In the genomic region with DNA sequence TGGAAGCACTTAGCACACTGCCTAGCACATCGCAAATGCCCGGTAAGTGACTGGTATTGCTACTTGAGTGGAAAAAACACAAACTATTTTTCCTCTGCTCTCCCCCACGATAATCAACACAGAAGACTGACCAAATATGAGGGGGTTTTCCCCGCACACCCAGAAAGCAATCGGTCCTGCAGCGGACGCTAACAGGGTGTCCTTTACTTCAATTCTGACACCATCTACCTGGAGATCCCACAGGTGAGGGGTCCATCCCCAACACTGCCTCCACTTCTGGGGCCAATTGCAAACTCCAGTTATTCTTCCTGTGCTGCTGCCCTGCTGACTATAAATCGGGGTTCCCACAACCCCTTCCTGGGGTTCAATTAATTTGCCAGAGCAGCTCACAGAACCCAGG, we compare ENCODE assay signal across 30 cellular contexts.
"Had no signal": no experiment of that assay in that cellular context is flagged by ENCODE, and none has a peak within 500 bp of the region (broad histone marks: within the 10 kb centered on the region; RNA-seq: fewer than 3 reads in every experiment).

No MANE protein-coding gene starts in this region.

- H3K9me3 ChIP-seq: neutrophil, pancreas, psoas muscle, right lobe of liver, sigmoid colon, suprapubic skin, testis, tibial artery, transverse colon, upper lobe of right lung, uterus had no signal

- H3K27ac ChIP-seq: neutrophil, pancreas, psoas muscle, right lobe of liver, sigmoid colon, suprapubic skin, testis, tibial artery, transverse colon, upper lobe of right lung had no signal

- H3K4me1 Mint-ChIP-seq: neural crest cell; stimulated activated memory B cell treated with anti-CD40 and anti-IgM and Interleukin-4, amounts not matched to agents 10 μg/mL and 1 μg/mL and 100 μg/mL, for 72 hours had no signal

- H3K4me1 ChIP-seq: pancreas, psoas muscle, right lobe of liver, sigmoid colon, suprapubic skin, testis, tibial artery, transverse colon, upper lobe of right lung, uterus had no signal

- H3K27me3 Mint-ChIP-seq: naive thymus-derived CD8-positive, alpha-beta T cell; progenitor cell of endocrine pancreas; stimulated activated naive CD8-positive, alpha-beta T cell treated with anti-CD3 and anti-CD28 coated beads, Interleukin-15, amount 100 ng/mL, for 72 hours; type B pancreatic cell had no signal

- H3K4me3 ChIP-seq: pancreas, psoas muscle, right lobe of liver, sigmoid colon, suprapubic skin, tibial artery, transverse colon, upper lobe of right lung, uterus had no signal

- H3K4me3 Mint-ChIP-seq: naive thymus-derived CD8-positive, alpha-beta T cell; natural killer cell treated with Interleukin-12 subunit alpha and Interleukin-12 subunit beta and Interleukin-15 and Interleukin-18, amount 100 ng/mL, for 72 hours; nephron progenitor cell; neural crest cell; stimulated activated memory B cell treated with anti-CD40 and anti-IgM and Interleukin-4, amounts not matched to agents 10 μg/mL and 1 μg/mL and 100 μg/mL, for 72 hours; stimulated activated naive CD8-positive, alpha-beta T cell treated with anti-CD3 and anti-CD28 coated beads, Interleukin-15, amount 100 ng/mL, for 72 hours; type B pancreatic cell had no signal

- DNase-seq: naive thymus-derived CD8-positive, alpha-beta T cell; nephron progenitor cell; nucleus accumbens; pancreas; psoas muscle; right cardiac atrium; right lobe of liver; sigmoid colon; small intestine; stimulated activated CD4-positive, alpha-beta T cell treated with anti-CD3 and anti-CD28 coated beads, Interleukin-12 subunit alpha, Interleukin-12 subunit beta, amount 100 ng/mL, for 4 hours; stimulated activated CD4-positive, alpha-beta T cell treated with anti-CD3 and anti-CD28 coated beads, Interleukin-1b, Interleukin-23, amount 100 ng/mL, for 48 hours; stimulated activated CD4-positive, alpha-beta T cell treated with anti-CD3 and anti-CD28 coated beads, Interleukin-4, amount 100 ng/mL, for 1 hour; stimulated activated CD4-positive, alpha-beta T cell treated with anti-CD3 and anti-CD28 coated beads, Interleukin-4, amount 100 ng/mL, for 4 hours; stimulated activated CD8-positive, alpha-beta memory T cell treated with anti-CD3 and anti-CD28 coated beads, Interleukin-4, amount 100 ng/mL, for 48 hours; stimulated activated naive CD4-positive, alpha-beta T cell; stimulated activated naive CD8-positive, alpha-beta T cell treated with anti-CD3 and anti-CD28 coated beads, Interleukin-15, amount 100 ng/mL, for 72 hours; stimulated activated naive CD8-positive, alpha-beta T cell treated with anti-CD3 and anti-CD28 coated beads, Interleukin-15, Interleukin-2, amounts not matched to agents 100 U/mL and 50 U/mL, for 24 hours; substantia nigra; testis; tibial artery; transverse colon; uterus had no signal

- H3K9me3 Mint-ChIP-seq: natural killer cell treated with Interleukin-12 subunit alpha and Interleukin-12 subunit beta and Interleukin-15 and Interleukin-18, amount 100 ng/mL, for 72 hours; neural crest cell; stimulated activated memory B cell treated with anti-CD40 and anti-IgM and Interleukin-4, amounts not matched to agents 10 μg/mL and 1 μg/mL and 100 μg/mL, for 72 hours; stimulated activated naive CD8-positive, alpha-beta T cell treated with anti-CD3 and anti-CD28 coated beads, Interleukin-15, amount 100 ng/mL, for 72 hours; type B pancreatic cell had no signal

- H3K36me3 ChIP-seq: neutrophil, pancreas, right lobe of liver, sigmoid colon, suprapubic skin, tibial artery, transverse colon, upper lobe of right lung, uterus had no signal

- H3K27ac Mint-ChIP-seq: nephron progenitor cell; progenitor cell of endocrine pancreas; stimulated activated memory B cell treated with anti-CD40 and anti-IgM and Interleukin-4, amounts not matched to agents 10 μg/mL and 1 μg/mL and 100 μg/mL, for 72 hours; stimulated activated naive CD8-positive, alpha-beta T cell treated with anti-CD3 and anti-CD28 coated beads, Interleukin-15, amount 100 ng/mL, for 72 hours; type B pancreatic cell had no signal

- H3K27me3 ChIP-seq: neutrophil, pancreas, right lobe of liver, sigmoid colon, suprapubic skin, testis, transverse colon, upper lobe of right lung, uterus had no signal

- H3K36me3 Mint-ChIP-seq: natural killer cell treated with Interleukin-12 subunit alpha and Interleukin-12 subunit beta and Interleukin-15 and Interleukin-18, amount 100 ng/mL, for 72 hours; stimulated activated memory B cell treated with anti-CD40 and anti-IgM and Interleukin-4, amounts not matched to agents 10 μg/mL and 1 μg/mL and 100 μg/mL, for 72 hours; type B pancreatic cell had no signal
